ENCODE assay signal across 15 cellular contexts in the genomic region with DNA sequence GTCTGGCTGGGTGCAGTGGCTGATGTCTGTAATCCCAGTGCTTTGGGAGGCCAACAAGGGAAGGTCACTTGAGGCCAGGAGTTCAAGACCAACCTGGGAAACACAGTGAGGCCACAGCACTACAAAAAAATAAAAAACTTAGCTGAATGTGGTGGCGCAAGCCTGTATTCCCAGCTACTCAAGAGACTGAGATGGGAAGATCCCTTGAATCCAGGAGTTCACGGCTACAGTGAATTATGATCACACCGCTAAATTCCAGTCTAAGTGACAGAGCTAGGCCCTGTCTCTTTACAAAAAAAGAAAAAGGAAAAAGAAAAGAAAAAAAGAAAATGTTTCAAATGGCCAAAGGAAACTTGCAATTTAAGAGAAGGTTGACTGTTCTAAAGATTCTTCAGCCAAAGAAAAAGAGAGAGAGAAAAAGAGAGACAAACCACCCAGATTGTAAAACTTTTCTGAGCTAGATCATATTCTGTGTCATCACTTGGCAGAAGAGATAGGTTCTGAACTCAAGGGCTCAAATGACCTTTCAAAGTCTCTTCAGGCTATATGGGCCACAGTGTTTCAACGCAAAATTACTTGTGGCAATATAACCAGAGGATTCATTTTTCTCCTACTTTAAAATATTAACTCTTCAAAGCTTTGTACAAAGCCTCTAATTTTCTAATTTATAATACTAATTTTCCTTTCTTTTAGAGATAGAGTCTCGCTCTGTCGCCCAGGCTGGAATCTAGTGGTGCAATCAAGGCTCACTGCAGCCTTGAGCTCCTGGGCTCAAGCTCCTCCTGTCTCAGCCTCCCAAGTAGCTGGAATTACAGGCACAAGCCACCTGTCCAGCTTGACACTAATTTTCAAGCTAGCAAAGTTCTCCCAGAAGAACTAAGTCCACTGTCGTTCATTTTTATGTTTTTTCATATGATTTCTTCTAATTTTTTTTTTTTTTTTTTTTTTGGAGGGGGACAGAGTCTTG. TPM values are rescaled to one million over a fixed set of nuclear protein-coding genes. Genes with fewer than 3 reads are reported as not detected.
DNase-seq lines count a peak whose midpoint lies in the region; ATAC-seq and TF ChIP-seq lines count a peak whose summit lies in the region.
"Had no signal": no experiment of that assay in that cellular context is flagged by ENCODE, and none has a peak within 500 bp of the region (broad histone marks: within the 10 kb centered on the region; RNA-seq: fewer than 3 reads in every experiment).

No MANE protein-coding gene starts in this region.

- H3K9me3 Mint-ChIP-seq in CD8-positive, alpha-beta memory T cell: no peaks in the 10 kb centered on the region
- H3K9me3 Mint-ChIP-seq in activated T-helper 2 cell treated with anti-CD3 and anti-CD28 coated beads, Interferon-gamma antibody, Interleukin-2, Interleukin-4, amounts not matched to agents 10 μg/mL and 5 μg/mL and 100 μg/mL, durations not matched to agents 14 hours and 24 hours and 36 hours: no peaks in the 10 kb centered on the region
- H3K9me3 Mint-ChIP-seq: T-helper 2 cell treated with Interferon-gamma antibody and Interleukin-4, amounts not matched to agents 5 μg/mL and 100 μg/mL, for 36 hours had no signal

- no peak overlapping the region for H3K9ac ChIP-seq in smooth muscle cell (ENCODE audit: low read depth)

- 89% methylated on average over 7 of the region's 7 CpGs for WGBS in smooth muscle cell (ENCODE audit: low lambda C conversion rate)

- TF ChIP-seq CTCF in AG10803 (conservative IDR thresholded peaks at IDR 0.05; ENCODE audit: low read length) (no peak), mucosa of descending colon (IDR thresholded peaks at IDR 0.05) (no peak), smooth muscle cell (IDR thresholded peaks at IDR 0.05; ENCODE audit: borderline replicate concordance, insufficient read depth, poor library complexity, severe bottlenecking) (no peak)

- H3K27ac Mint-ChIP-seq in CD8-positive, alpha-beta memory T cell: peak overlapping the region in 7 of 8 donors; percentile 57 to 92 (median 70)
- peak overlapping the region; percentile 57 for H3K27ac Mint-ChIP-seq in activated T-helper 2 cell treated with anti-CD3 and anti-CD28 coated beads, Interferon-gamma antibody, Interleukin-2, Interleukin-4, amounts not matched to agents 10 μg/mL and 5 μg/mL and 100 μg/mL, durations not matched to agents 14 hours and 24 hours and 36 hours
- H3K27ac Mint-ChIP-seq: T-helper 2 cell treated with Interferon-gamma antibody and Interleukin-4, amounts not matched to agents 5 μg/mL and 100 μg/mL, for 36 hours had no signal

- H3K36me3 Mint-ChIP-seq in CD8-positive, alpha-beta memory T cell: peaks cover 0 to 19% (median 0%) of the 10 kb centered on the region in 3 donors
- H3K36me3 Mint-ChIP-seq in activated T-helper 2 cell treated with anti-CD3 and anti-CD28 coated beads, Interferon-gamma antibody, Interleukin-2, Interleukin-4, amounts not matched to agents 10 μg/mL and 5 μg/mL and 100 μg/mL, durations not matched to agents 14 hours and 24 hours and 36 hours (ENCODE audit: low read depth): peaks cover 24% of the 10 kb centered on the region

- no peaks in the 10 kb centered on the region for H3K9me3 ChIP-seq in CD8-positive, alpha-beta memory T cell (ENCODE audit: low read length)
- no peaks in the 10 kb centered on the region for H3K9me3 ChIP-seq in mucosa of descending colon
- H3K9me3 ChIP-seq in smooth muscle cell (replicated peaks; ENCODE audit: low read depth): no peaks in the 10 kb centered on the region
- H3K9me3 ChIP-seq: Caco-2 had no signal

- no peaks in the 10 kb centered on the region for H3K27me3 ChIP-seq in CD8-positive, alpha-beta memory T cell (ENCODE audit: insufficient read depth, low read length, poor library complexity, severe bottlenecking)
- no peaks in the 10 kb centered on the region for H3K27me3 ChIP-seq in smooth muscle cell (ENCODE audit: low read depth)

- peak overlapping the region in 1 of 7 donors; percentile 32 for H3K4me3 Mint-ChIP-seq in CD8-positive, alpha-beta memory T cell
- no peak overlapping the region for H3K4me3 Mint-ChIP-seq in activated T-helper 2 cell treated with anti-CD3 and anti-CD28 coated beads, Interferon-gamma antibody, Interleukin-2, Interleukin-4, amounts not matched to agents 10 μg/mL and 5 μg/mL and 100 μg/mL, durations not matched to agents 14 hours and 24 hours and 36 hours (ENCODE audit: low read depth)
- H3K4me3 Mint-ChIP-seq: T-helper 2 cell treated with Interferon-gamma antibody and Interleukin-4, amounts not matched to agents 5 μg/mL and 100 μg/mL, for 36 hours had no signal

- CTCF ChIA-PET in CD8-positive, alpha-beta memory T cell (lab: Charles Lee): interaction anchor here (0.6 kb wide), 1 partner anchor 108 kb away, joined by 3 read pairs; no protein-coding TSS in a partner anchor

- H3K36me3 ChIP-seq in CD8-positive, alpha-beta memory T cell (ENCODE audit: insufficient read depth, low read length): no peaks in the 10 kb centered on the region
- no peaks in the 10 kb centered on the region for H3K36me3 ChIP-seq in mucosa of descending colon (ENCODE audit: low read depth)
- H3K36me3 ChIP-seq in smooth muscle cell (ENCODE audit: low read depth): no peaks in the 10 kb centered on the region

- H3K27me3 Mint-ChIP-seq in CD8-positive, alpha-beta memory T cell: no peaks in the 10 kb centered on the region
- no peaks in the 10 kb centered on the region for H3K27me3 Mint-ChIP-seq in activated T-helper 2 cell treated with anti-CD3 and anti-CD28 coated beads, Interferon-gamma antibody, Interleukin-2, Interleukin-4, amounts not matched to agents 10 μg/mL and 5 μg/mL and 100 μg/mL, durations not matched to agents 14 hours and 24 hours and 36 hours (ENCODE audit: low read depth)

- H3K4me1 Mint-ChIP-seq in CD8-positive, alpha-beta memory T cell: peaks cover 57 to 77% (median 76%) of the 10 kb centered on the region in 3 donors
- H3K4me1 Mint-ChIP-seq in activated T-helper 2 cell treated with anti-CD3 and anti-CD28 coated beads, Interferon-gamma antibody, Interleukin-2, Interleukin-4, amounts not matched to agents 10 μg/mL and 5 μg/mL and 100 μg/mL, durations not matched to agents 14 hours and 24 hours and 36 hours (ENCODE audit: low read depth): peaks cover 40% of the 10 kb centered on the region

- peak; percentile 42 for DNase-seq in AG10803 (ENCODE audit: low read depth)
- DNase-seq in CD8-positive, alpha-beta memory T cell: no peak
- no peak for DNase-seq in activated T-helper 2 cell treated with anti-CD3 and anti-CD28 coated beads, Interferon-gamma antibody, Interleukin-2, Interleukin-4, amounts not matched to agents 10 μg/mL and 5 μg/mL and 100 μg/mL, durations not matched to agents 14 hours and 24 hours and 36 hours (ENCODE audit: low spot score)
- DNase-seq in mucosa of descending colon: no peak
- no peak for DNase-seq in smooth muscle cell (lab: John Stamatoyannopoulos, UW; ENCODE audit: unreplicated experiment)
- DNase-seq in A172 (ENCODE audit: low spot score): no peak
- no peak for DNase-seq in NCI-H2107 (lab: John Stamatoyannopoulos, UW)
- DNase-seq: Caco-2, foreskin melanocyte, islet precursor cell, NCI-H1417 treated with DMSO at 0.1 percent for 48 hours, NCI-H524, small intestine had no signal

- peaks cover 6% of the 10 kb centered on the region for H3F3A ChIP-seq in smooth muscle cell (ENCODE audit: low read depth)

- H4K20me1 ChIP-seq in smooth muscle cell (ENCODE audit: low read depth): peaks cover 89% of the 10 kb centered on the region

- H3K4me1 ChIP-seq in CD8-positive, alpha-beta memory T cell (ENCODE audit: insufficient read depth, low read length): peaks cover 56% of the 10 kb centered on the region
- H3K4me1 ChIP-seq in mucosa of descending colon (ENCODE audit: low read depth) (peaks cover 13% of the 10 kb centered on the region), smooth muscle cell (ENCODE audit: low read depth) (peaks cover 7% of the 10 kb centered on the region)
- H3K4me1 ChIP-seq: Caco-2 had no signal

- peak; percentile 14 for ATAC-seq in mucosa of descending colon
- no peak for ATAC-seq in GM19455 (IDR thresholded peaks at IDR 0.05; ENCODE audit: unreplicated experiment)

- intact Hi-C loops in activated T-helper 2 cell treated with anti-CD3 and anti-CD28 coated beads, Interferon-gamma antibody, Interleukin-2, Interleukin-4, amounts not matched to agents 10 μg/mL and 5 μg/mL and 100 μg/mL, durations not matched to agents 14 hours and 24 hours and 36 hours (cut with micrococcal nuclease): no loop called here
- intact Hi-C loops in mucosa of descending colon (cut with DNase I, micrococcal nuclease): no loop called here

- H3K4me2 ChIP-seq in smooth muscle cell: no peak overlapping the region

- POLR2A ChIA-PET in CD8-positive, alpha-beta memory T cell (lab: Charles Lee): interaction anchor here (1.2 kb wide), 1 partner anchor 21 kb away, joined by 5 read pairs; a partner anchor contains a TSS

- H2AFZ ChIP-seq in smooth muscle cell (ENCODE audit: low read depth): no peak overlapping the region

- no peak overlapping the region for H3K27ac ChIP-seq in CD8-positive, alpha-beta memory T cell (ENCODE audit: low read depth, low read length)
- H3K27ac ChIP-seq in smooth muscle cell (ENCODE audit: low read depth): no peak overlapping the region

- H3K4me3 ChIP-seq in AG10803 (ENCODE audit: low read length) (no peak overlapping the region), mucosa of descending colon (no peak overlapping the region), smooth muscle cell (no peak overlapping the region)
- H3K4me3 ChIP-seq in CD8-positive, alpha-beta memory T cell (ENCODE audit: low read length): no peak overlapping the region

- H3K79me2 ChIP-seq in smooth muscle cell (ENCODE audit: low read depth): peaks cover 86% of the 10 kb centered on the region

RNA-seq across cellular contexts. Expression of a gene that starts 20.5 kb away (rescaled TPM):
- total RNA-seq in CD8-positive, alpha-beta memory T cell: 10 to 100 TPM; 39.9 to 43.0 TPM
- polyA plus RNA-seq in CD8-positive, alpha-beta memory T cell: 88.6 TPM
- total RNA-seq in activated T-helper 2 cell treated with anti-CD3 and anti-CD28 coated beads, Interferon-gamma antibody, Interleukin-2, Interleukin-4, amounts not matched to agents 10 μg/mL and 5 μg/mL and 100 μg/mL, durations not matched to agents 14 hours and 24 hours and 36 hours: 49.6 and 55.3 TPM in 2 replicates
- 10 to 100 TPM; 25.9 to 40.5 (median 37.3) TPM for total RNA-seq in mucosa of descending colon
- total RNA-seq in smooth muscle cell: 33.2 and 40.3 TPM in 2 replicates
- 29.0 and 39.1 TPM in 2 replicates for polyA plus RNA-seq in smooth muscle cell
- 27.6 and 29.9 TPM in 2 replicates for total RNA-seq in A172 (2014; rRNA removed; shearing (Covaris generic))

RNA-seq across cellular contexts. Expression of a gene that starts 20.9 kb away (rescaled TPM):
- total RNA-seq in CD8-positive, alpha-beta memory T cell: 10 to 100 TPM; 26.3 to 29.0 TPM
- polyA plus RNA-seq in CD8-positive, alpha-beta memory T cell: 63.0 TPM
- total RNA-seq in activated T-helper 2 cell treated with anti-CD3 and anti-CD28 coated beads, Interferon-gamma antibody, Interleukin-2, Interleukin-4, amounts not matched to agents 10 μg/mL and 5 μg/mL and 100 μg/mL, durations not matched to agents 14 hours and 24 hours and 36 hours: 30.4 and 33.7 TPM in 2 replicates
- total RNA-seq in mucosa of descending colon (10 to 100 TPM; 26.4 to 40.8 (median 34.1) TPM), smooth muscle cell (41.3 and 45.8 TPM in 2 replicates)
- 47.5 and 48.1 TPM in 2 replicates for polyA plus RNA-seq in smooth muscle cell
- 51.9 and 64.1 TPM in 2 replicates for total RNA-seq in A172 (2014; rRNA removed; shearing (Covaris generic))

RNA-seq across cellular contexts. Expression of a gene that starts 59.8 kb away (rescaled TPM):
- total RNA-seq in CD8-positive, alpha-beta memory T cell: 10 to 100 TPM; 19.4 to 25.7 TPM
- polyA plus RNA-seq in CD8-positive, alpha-beta memory T cell: 15.5 TPM
- total RNA-seq in activated T-helper 2 cell treated with anti-CD3 and anti-CD28 coated beads, Interferon-gamma antibody, Interleukin-2, Interleukin-4, amounts not matched to agents 10 μg/mL and 5 μg/mL and 100 μg/mL, durations not matched to agents 14 hours and 24 hours and 36 hours: 25.0 and 28.2 TPM in 2 replicates
- total RNA-seq in mucosa of descending colon: 10 to 100 TPM; 21.1 to 25.5 (median 23.9) TPM
- total RNA-seq in smooth muscle cell: 24.0 and 31.1 TPM in 2 replicates
- polyA plus RNA-seq in smooth muscle cell: 28.4 and 30.5 TPM in 2 replicates
- total RNA-seq in A172 (2014; rRNA removed; shearing (Covaris generic)): 49.8 and 58.3 TPM in 2 replicates
